In genomic region chr4:150369434-150370141, GRCh38 we compare ENCODE assay signal across 25 cellular contexts.
"Had no signal": no experiment of that assay in that cellular context is flagged by ENCODE, and none has a peak within 500 bp of the region (broad histone marks: within the 10 kb centered on the region; RNA-seq: fewer than 3 reads in every experiment).

No MANE protein-coding gene starts in this region.

- H3K36me3 ChIP-seq: left lung, lower lobe of right lung, pancreas, prostate gland, suprapubic skin, thoracic aorta, tibial artery, upper lobe of right lung had no signal

- H3K9me3 Mint-ChIP-seq: naive B cell, natural killer cell had no signal

- DNase-seq: hippocampal formation; kidney; left colon; left lung; lower lobe of right lung; mammary epithelial cell; naive B cell; natural killer cell; nephron progenitor cell; pancreas; posterior cingulate gyrus; retina; right cardiac atrium; stimulated activated CD4-positive, alpha-beta T cell treated with anti-CD3 and anti-CD28 coated beads, Interleukin-2, amount 100 ng/mL, for 24 hours; stimulated activated CD4-positive, alpha-beta T cell treated with anti-CD3 and anti-CD28 coated beads, Interleukin-4, amount 100 ng/mL, for 1 hour; stimulated activated naive CD4-positive, alpha-beta T cell; tibial artery; trophoblast cell; upper lobe of right lung had no signal

- H3K27me3 Mint-ChIP-seq: naive B cell; stimulated activated naive CD8-positive, alpha-beta T cell treated with anti-CD3 and anti-CD28 coated beads, Interleukin-15, Interleukin-2, amounts not matched to agents 100 ng/mL and 50 ng/mL, for 24 hours had no signal

- FAIRE-seq: kidney, urothelium cell line had no signal

- ATAC-seq: left colon, left lung, lower lobe of right lung, natural killer cell, pancreas, right cardiac atrium, upper lobe of right lung had no signal

- H3K9me3 ChIP-seq: left lung, lower lobe of right lung, pancreas, prostate gland, suprapubic skin, thoracic aorta, tibial artery, upper lobe of right lung had no signal

- H3K27ac Mint-ChIP-seq: natural killer cell; nephron progenitor cell; stimulated activated naive CD8-positive, alpha-beta T cell treated with anti-CD3 and anti-CD28 coated beads, Interleukin-15, Interleukin-2, amounts not matched to agents 100 ng/mL and 50 ng/mL, for 24 hours had no signal

- H3K4me3 ChIP-seq: left lung, lower lobe of right lung, pancreas, prostate gland, smooth muscle cell, suprapubic skin, thoracic aorta, tibial artery, upper lobe of right lung had no signal

- H3K36me3 Mint-ChIP-seq: natural killer cell had no signal

- H3K4me2 ChIP-seq: smooth muscle cell had no signal

- H3K4me1 Mint-ChIP-seq: naive B cell had no signal

- H3K27me3 ChIP-seq: left lung, pancreas, suprapubic skin, tibial artery, upper lobe of right lung had no signal

- H3K27ac ChIP-seq: left lung, lower lobe of right lung, pancreas, prostate gland, suprapubic skin, thoracic aorta, tibial artery, upper lobe of right lung had no signal

- H3K4me3 Mint-ChIP-seq: naive B cell; natural killer cell; nephron progenitor cell; stimulated activated naive CD8-positive, alpha-beta T cell treated with anti-CD3 and anti-CD28 coated beads, Interleukin-15, Interleukin-2, amounts not matched to agents 100 ng/mL and 50 ng/mL, for 24 hours had no signal

- H3K4me1 ChIP-seq: left lung, lower lobe of right lung, pancreas, prostate gland, suprapubic skin, tibial artery, upper lobe of right lung had no signal
